In genomic region chr6:164570791-164571190, GRCh38 we compare ENCODE assay signal across 27 cellular contexts.
"Had no signal": no experiment of that assay in that cellular context is flagged by ENCODE, and none has a peak within 500 bp of the region (broad histone marks: within the 10 kb centered on the region; RNA-seq: fewer than 3 reads in every experiment).

No MANE protein-coding gene starts in this region.

- H3K27ac Mint-ChIP-seq: immature natural killer cell; mesothelial cell of epicardium; naive B cell; naive thymus-derived CD8-positive, alpha-beta T cell had no signal

- H3K9me3 ChIP-seq: esophagus squamous epithelium, gastroesophageal sphincter, heart left ventricle, lower lobe of right lung had no signal

- H3K27me3 Mint-ChIP-seq: naive B cell; naive thymus-derived CD8-positive, alpha-beta T cell had no signal

- DNase-seq: dermis blood vessel endothelial cell; dorsolateral prefrontal cortex; effector CD4-positive, alpha-beta T cell; effector memory CD4-positive, alpha-beta T cell; erythroblast; esophagus squamous epithelium; foreskin fibroblast; heart left ventricle; hypothalamus; immature natural killer cell; islet precursor cell; kidney; kidney glomerular epithelial cell; left colon; left lung; left ventricle myocardium superior; lower lobe of right lung; mesenchymal stem cell; mucosa of descending colon; naive B cell; naive thymus-derived CD8-positive, alpha-beta T cell had no signal

- H3K4me3 Mint-ChIP-seq: immature natural killer cell; mesothelial cell of epicardium; naive B cell; naive thymus-derived CD8-positive, alpha-beta T cell had no signal

- H3K27ac ChIP-seq: coronary artery, dorsolateral prefrontal cortex, epithelial cell of prostate, esophagus squamous epithelium, gastroesophageal sphincter, heart left ventricle, hepatocyte, left lung, lower lobe of right lung had no signal

- H3K36me3 Mint-ChIP-seq: immature natural killer cell; mesothelial cell of epicardium; naive B cell; naive thymus-derived CD8-positive, alpha-beta T cell had no signal

- H3K27me3 ChIP-seq: dorsolateral prefrontal cortex, esophagus squamous epithelium, gastroesophageal sphincter, heart left ventricle, hepatocyte, left lung had no signal

- ATAC-seq: esophagus mucosa; gastroesophageal sphincter; heart left ventricle; left colon; left lung; left ventricle myocardium superior; lower lobe of right lung; mucosa of descending colon; naive thymus-derived CD8-positive, alpha-beta T cell had no signal

- H3K4me1 Mint-ChIP-seq: immature natural killer cell; naive B cell; naive thymus-derived CD8-positive, alpha-beta T cell had no signal
